21 cellular contexts compared by ENCODE assay signal in the genomic region with DNA sequence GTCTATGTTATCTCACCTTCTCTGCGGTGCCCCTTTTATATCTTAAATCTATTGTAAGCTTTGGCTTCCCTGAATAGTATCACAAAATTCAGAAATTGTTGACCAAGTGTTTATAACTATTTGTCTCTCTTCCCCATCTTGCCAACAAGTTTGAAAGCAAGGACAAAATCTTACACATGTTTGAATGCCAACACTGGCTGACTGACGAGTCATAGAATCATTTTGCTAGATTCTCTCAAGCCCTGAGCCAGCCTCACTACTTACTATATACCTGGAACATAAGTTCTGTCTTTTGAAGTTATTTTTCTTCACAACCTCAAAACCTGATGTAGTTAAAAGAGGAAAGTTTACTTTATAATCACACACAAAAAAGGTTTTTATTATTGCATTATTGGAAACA.
DNase-seq lines count a peak whose midpoint lies in the region; ATAC-seq, FAIRE-seq and TF ChIP-seq lines count a peak whose summit lies in the region.
"Had no signal": no experiment of that assay in that cellular context is flagged by ENCODE, and none has a peak within 500 bp of the region (broad histone marks: within the 10 kb centered on the region; RNA-seq: fewer than 3 reads in every experiment).

No MANE protein-coding gene starts in this region.

- H3K27ac ChIP-seq in astrocyte (ENCODE audit: low read depth, low read length) (no peak overlapping the region), MM.1S (ENCODE audit: low read length) (no peak overlapping the region)
- no peak overlapping the region for H3K27ac ChIP-seq in effector memory CD4-positive, alpha-beta T cell (ENCODE audit: insufficient read depth, low read length, poor library complexity, severe bottlenecking)
- H3K27ac ChIP-seq: HL-60, PC-9 had no signal

- H3K27me3 ChIP-seq in astrocyte (ENCODE audit: insufficient read depth, low read length) (no peaks in the 10 kb centered on the region), MM.1S (replicated peaks; ENCODE audit: insufficient read depth, low read length) (no peaks in the 10 kb centered on the region)
- no peaks in the 10 kb centered on the region for H3K27me3 ChIP-seq in effector memory CD4-positive, alpha-beta T cell (replicated peaks; ENCODE audit: control insufficient read depth, insufficient read depth, low read length, poor library complexity, severe bottlenecking)

- no peaks in the 10 kb centered on the region for H3K4me1 ChIP-seq in astrocyte (ENCODE audit: insufficient read depth, low read length)
- H3K4me1 ChIP-seq in effector memory CD4-positive, alpha-beta T cell (ENCODE audit: control insufficient read depth, insufficient read depth, low read length, poor library complexity, severe bottlenecking): no peaks in the 10 kb centered on the region
- peaks cover 36% of the 10 kb centered on the region for H3K4me1 ChIP-seq in MM.1S (ENCODE audit: low read length)

- H3F3A ChIP-seq in MM.1S (ENCODE audit: insufficient read depth, low read length): peaks cover 36% of the 10 kb centered on the region

- no peak overlapping the region for H3K9ac ChIP-seq in astrocyte (ENCODE audit: low read length)
- no peak overlapping the region for H3K9ac ChIP-seq in MM.1S (ENCODE audit: low read length)

- no peaks in the 10 kb centered on the region for H3K79me2 ChIP-seq in astrocyte (ENCODE audit: insufficient read depth, low read length)
- peaks cover 7% of the 10 kb centered on the region; the same call in 1 of the 2 replicates for H3K79me2 ChIP-seq in MM.1S (ENCODE audit: low read length)

- ATAC-seq in HG03378 (IDR thresholded peaks at IDR 0.05; ENCODE audit: unreplicated experiment) (no peak), GM21447 (IDR thresholded peaks at IDR 0.05; ENCODE audit: unreplicated experiment) (no peak)

- TF ChIP-seq CTCF in astrocyte (IDR thresholded peaks at IDR 0.05; ENCODE audit: insufficient read depth, low read depth, low read length) (no peak), MM.1S (IDR thresholded peaks at IDR 0.05; ENCODE audit: low read length) (no peak)

- no peak overlapping the region for H3K27ac Mint-ChIP-seq in astrocyte (ENCODE audit: unreplicated experiment)
- H3K27ac Mint-ChIP-seq: CD14-positive monocyte had no signal

- H3K36me3 ChIP-seq in astrocyte (ENCODE audit: insufficient read depth, low read length): no peaks in the 10 kb centered on the region
- H3K36me3 ChIP-seq in effector memory CD4-positive, alpha-beta T cell (ENCODE audit: control insufficient read depth, insufficient read depth, low read length): no peaks in the 10 kb centered on the region
- H3K36me3 ChIP-seq in MM.1S (replicated peaks; ENCODE audit: insufficient read depth, low read length): no peaks in the 10 kb centered on the region

- H3K27me3 Mint-ChIP-seq in astrocyte (ENCODE audit: low read depth, unreplicated experiment): no peaks in the 10 kb centered on the region

- H3K9me3 ChIP-seq in astrocyte (ENCODE audit: insufficient read depth, low read depth, low read length): no peaks in the 10 kb centered on the region
- no peaks in the 10 kb centered on the region for H3K9me3 ChIP-seq in effector memory CD4-positive, alpha-beta T cell (ENCODE audit: control insufficient read depth, low read length)
- H3K9me3 ChIP-seq in MM.1S (replicated peaks; ENCODE audit: insufficient read depth, low read length): no peaks in the 10 kb centered on the region

- H3K4me3 Mint-ChIP-seq in astrocyte (ENCODE audit: unreplicated experiment): no peak overlapping the region
- H3K4me3 Mint-ChIP-seq: CD14-positive monocyte, GM23338 had no signal

- H3K4me2 ChIP-seq in astrocyte (ENCODE audit: low read length) (no peak overlapping the region), MM.1S (ENCODE audit: low read depth, low read length) (no peak overlapping the region)
- H3K4me2 ChIP-seq: PC-9 had no signal

- FAIRE-seq in astrocyte (lab: Jason Lieb, UNC): peak; percentile 69
- FAIRE-seq: GM12891, GM19239 had no signal

- H3K9me3 Mint-ChIP-seq in astrocyte (ENCODE audit: unreplicated experiment): no peaks in the 10 kb centered on the region
- H3K9me3 Mint-ChIP-seq: GM23338 had no signal

- H3K36me3 Mint-ChIP-seq in astrocyte (ENCODE audit: low read depth, unreplicated experiment): no peaks in the 10 kb centered on the region
- H3K36me3 Mint-ChIP-seq: CD14-positive monocyte had no signal

- H4K20me1 ChIP-seq in astrocyte (ENCODE audit: insufficient read depth, low read length): no peaks in the 10 kb centered on the region
- no peaks in the 10 kb centered on the region for H4K20me1 ChIP-seq in MM.1S (ENCODE audit: insufficient read depth, low read length)

- no peaks in the 10 kb centered on the region for H3K9me2 ChIP-seq in MM.1S (replicated peaks; ENCODE audit: insufficient read depth, low read length)

- DNase-seq in AG08396 (ENCODE audit: low spot score): peak; percentile 47
- DNase-seq in HS-27A (ENCODE audit: low read depth): peak; percentile 5
- no peak for DNase-seq in astrocyte (ENCODE audit: low read depth)
- peak; percentile 23 for DNase-seq in kidney glomerular epithelial cell (lab: John Stamatoyannopoulos, UW)
- DNase-seq in effector memory CD4-positive, alpha-beta T cell: no peak
- no peak for DNase-seq in MM.1S
- DNase-seq: 8988T, COR-L47, DMS153, KBM-7, NCI-H1092 treated with DMSO at 0.1 percent for 48 hours, NCI-H1694, NCI-H69, PC-9 had no signal

- no peak overlapping the region for H2AFZ ChIP-seq in astrocyte (ENCODE audit: low read depth, low read length)
- H2AFZ ChIP-seq in MM.1S (ENCODE audit: low read length): no peak overlapping the region
- H2AFZ ChIP-seq: GM23338, PC-9 had no signal

- H3K4me1 Mint-ChIP-seq in astrocyte (ENCODE audit: low read depth, unreplicated experiment): peaks cover 13% of the 10 kb centered on the region
- H3K4me1 Mint-ChIP-seq: CD14-positive monocyte had no signal

- H3K4me3 ChIP-seq in astrocyte (ENCODE audit: insufficient read depth, low read depth, low read length): no peak overlapping the region
- H3K4me3 ChIP-seq in effector memory CD4-positive, alpha-beta T cell (ENCODE audit: insufficient read depth, low read depth, low read length, poor library complexity, severe bottlenecking): no peak overlapping the region
- H3K4me3 ChIP-seq in MM.1S (ENCODE audit: low read length): no peak overlapping the region
- H3K4me3 ChIP-seq: GM23338, PC-9 had no signal

Comparison
In these comparisons a context has a peak if more than half of its experiments do, and no peak if none do; other contexts are left out.
1. DNase-seq: peak in AG08396 (single experiment), HS-27A (single experiment) and kidney glomerular epithelial cell (single experiment); none in astrocyte (single experiment), effector memory CD4-positive, alpha-beta T cell (0 of 3) and MM.1S (single experiment).